28 cellular contexts compared by ENCODE assay signal in the genomic region with DNA sequence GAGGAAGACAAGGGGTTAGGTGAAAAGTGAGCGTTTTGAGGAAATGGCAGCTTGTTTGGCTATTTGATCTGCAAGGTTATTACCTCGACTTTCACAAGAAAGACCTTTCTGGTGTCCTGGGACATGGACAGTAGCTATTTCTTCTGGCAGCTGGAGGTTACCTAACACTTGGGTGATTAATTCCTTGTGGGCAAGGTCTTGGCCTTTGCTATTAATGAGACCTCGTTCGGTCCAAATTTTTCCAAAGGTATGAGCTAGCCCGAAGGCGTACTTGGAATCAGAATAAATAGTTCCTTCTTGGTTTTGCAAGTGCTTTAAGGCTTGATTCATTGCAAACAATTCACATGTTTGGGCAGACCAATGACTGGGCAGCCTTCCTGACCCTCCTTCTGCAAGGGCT. TPM values are rescaled to one million over a fixed set of nuclear protein-coding genes. Genes with fewer than 3 reads are reported as not detected.
"Had no signal": no experiment of that assay in that cellular context is flagged by ENCODE, and none has a peak within 500 bp of the region (broad histone marks: within the 10 kb centered on the region; RNA-seq: fewer than 3 reads in every experiment).

No MANE protein-coding gene starts in this region.

- H3K4me3 Mint-ChIP-seq: activated naive CD8-positive, alpha-beta T cell treated with anti-CD3 and anti-CD28 coated beads for 36 hours; activated T-cell treated with anti-CD3 and anti-CD28 coated beads, Interleukin-2, amount 50 U/mL, for 24 hours; activated T-helper 17 cell treated with anti-CD3 and anti-CD28 coated beads, Interleukin-2, amount 50 U/mL, for 72 hours; nephron; stimulated activated effector memory CD8-positive, alpha-beta T cell treated with anti-CD3 and anti-CD28 coated beads, Interleukin-12 subunit alpha, Interleukin-12 subunit beta, amount 100 ng/mL, for 72 hours; T-helper 1 cell treated with Interleukin-12 subunit alpha and Interleukin-12 subunit beta and Interleukin-4 antibody, amounts not matched to agents 30 μg/mL and 1 μg/mL, for 36 hours; WTC11 had no signal

- ATAC-seq: activated T-helper 17 cell treated with anti-CD3 and anti-CD28 coated beads, Interleukin-2, amount 50 U/mL, for 72 hours; body of pancreas; gastroesophageal sphincter; left cardiac atrium; pancreas; right lobe of liver; stimulated activated effector memory CD8-positive, alpha-beta T cell treated with anti-CD3 and anti-CD28 coated beads, Interleukin-12 subunit alpha, Interleukin-12 subunit beta, amount 100 ng/mL, for 72 hours; WTC11 had no signal

- H3K9me3 Mint-ChIP-seq: activated T-cell treated with anti-CD3 and anti-CD28 coated beads, Interleukin-2, amount 50 U/mL, for 24 hours; activated T-helper 17 cell treated with anti-CD3 and anti-CD28 coated beads, Interleukin-2, amount 50 U/mL, for 72 hours; stimulated activated effector memory CD8-positive, alpha-beta T cell treated with anti-CD3 and anti-CD28 coated beads, Interleukin-12 subunit alpha, Interleukin-12 subunit beta, amount 100 ng/mL, for 72 hours; T-helper 1 cell treated with Interleukin-12 subunit alpha and Interleukin-12 subunit beta and Interleukin-4 antibody, amounts not matched to agents 30 μg/mL and 1 μg/mL, for 36 hours; WTC11 had no signal

- H3K36me3 ChIP-seq: pancreas, right lobe of liver, transverse colon, vagina had no signal

- H3K9me3 ChIP-seq: body of pancreas, esophagus muscularis mucosa, gastroesophageal sphincter, pancreas, right lobe of liver, transverse colon, vagina had no signal

- H3K27me3 ChIP-seq: body of pancreas, esophagus muscularis mucosa, gastroesophageal sphincter, pancreas, right lobe of liver, transverse colon, vagina had no signal

- H3K27me3 Mint-ChIP-seq: activated naive CD8-positive, alpha-beta T cell treated with anti-CD3 and anti-CD28 coated beads for 36 hours; activated T-cell treated with anti-CD3 and anti-CD28 coated beads, Interleukin-2, amount 50 U/mL, for 24 hours; activated T-helper 17 cell treated with anti-CD3 and anti-CD28 coated beads, Interleukin-2, amount 50 U/mL, for 72 hours had no signal

- H3K4me3 ChIP-seq: body of pancreas, esophagus muscularis mucosa, gastroesophageal sphincter, pancreas, right lobe of liver, skin epidermis, transverse colon, vagina had no signal

- H3K27ac Mint-ChIP-seq: activated naive CD8-positive, alpha-beta T cell treated with anti-CD3 and anti-CD28 coated beads for 36 hours; activated T-cell treated with anti-CD3 and anti-CD28 coated beads, Interleukin-2, amount 50 U/mL, for 24 hours; activated T-helper 17 cell treated with anti-CD3 and anti-CD28 coated beads, Interleukin-2, amount 50 U/mL, for 72 hours; nephron; stimulated activated effector memory CD8-positive, alpha-beta T cell treated with anti-CD3 and anti-CD28 coated beads, Interleukin-12 subunit alpha, Interleukin-12 subunit beta, amount 100 ng/mL, for 72 hours; T-helper 1 cell treated with Interleukin-12 subunit alpha and Interleukin-12 subunit beta and Interleukin-4 antibody, amounts not matched to agents 30 μg/mL and 1 μg/mL, for 36 hours; WTC11 had no signal

- DNase-seq: activated CD4-positive, alpha-beta T cell treated with anti-CD3 and anti-CD28 coated beads, Interleukin-2, amount 50 U/mL, for 4 hours; activated CD8-positive, alpha-beta memory T cell treated with anti-CD3 and anti-CD28 coated beads for 24 hours; activated CD8-positive, alpha-beta memory T cell treated with anti-CD3 and anti-CD28 coated beads, Interleukin-2, amount 50 U/mL, for 4 hours; activated naive CD8-positive, alpha-beta T cell treated with anti-CD3 and anti-CD28 coated beads for 36 hours; activated T-cell treated with anti-CD3 and anti-CD28 coated beads, Interleukin-2, amount 50 U/mL, for 24 hours; body of pancreas; central memory CD4-positive, alpha-beta T cell; effector memory CD4-positive, alpha-beta T cell; head of caudate nucleus; left cardiac atrium; mesenchymal stem cell; pancreas; right lobe of liver; stimulated activated CD4-positive, alpha-beta T cell treated with anti-CD3 and anti-CD28 coated beads, Interleukin-1b, Interleukin-23, amount 100 ng/mL, for 48 hours; T1000; transverse colon had no signal

- H3K27ac ChIP-seq: body of pancreas, esophagus muscularis mucosa, gastroesophageal sphincter, pancreas, right lobe of liver, skin epidermis, transverse colon, vagina had no signal

RNA-seq across cellular contexts. Expression of gene GFI1B, which starts 57.2 kb away (rescaled TPM):
- total RNA-seq: activated naive CD8-positive, alpha-beta T cell treated with anti-CD3 and anti-CD28 coated beads for 36 hours; activated T-helper 17 cell treated with anti-CD3 and anti-CD28 coated beads, Interleukin-2, amount 50 U/mL, for 72 hours; body of pancreas; dermis microvascular lymphatic vessel endothelial cell; gastroesophageal sphincter; myocyte; pulmonary artery endothelial cell; vagina had no signal
